In the genomic region with DNA sequence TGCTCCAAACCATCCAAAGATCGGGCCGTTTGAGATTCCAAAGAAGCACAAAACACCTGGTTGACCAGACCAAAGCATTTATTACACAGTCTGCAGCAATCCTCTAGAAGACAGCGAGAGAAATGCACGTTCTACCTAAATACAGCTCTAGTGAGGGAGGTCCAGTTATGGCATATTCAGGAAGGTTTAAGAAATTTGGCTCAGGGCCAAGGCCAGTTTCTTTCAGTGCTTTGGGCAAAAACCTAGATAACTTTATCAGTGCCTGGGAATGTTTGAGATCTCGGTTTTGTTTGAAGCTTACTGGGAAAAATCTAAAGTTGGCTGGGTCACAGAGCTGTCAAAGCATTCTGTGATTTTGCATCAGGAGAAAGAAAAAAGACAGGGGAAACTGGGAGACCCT, we compare ENCODE assay signal across 20 cellular contexts.
DNase-seq lines count a peak whose midpoint lies in the region; ATAC-seq and TF ChIP-seq lines count a peak whose summit lies in the region.
"Had no signal": no experiment of that assay in that cellular context is flagged by ENCODE, and none has a peak within 500 bp of the region (broad histone marks: within the 10 kb centered on the region; RNA-seq: fewer than 3 reads in every experiment).

No MANE protein-coding gene starts in this region.

- peaks cover 1% of the 10 kb centered on the region for H3K9me3 Mint-ChIP-seq in glutamatergic neuron (ENCODE audit: unreplicated experiment)

- H3K4me3 Mint-ChIP-seq in glutamatergic neuron (ENCODE audit: unreplicated experiment): no peak overlapping the region
- H3K4me3 Mint-ChIP-seq: B cell; CD4-positive, alpha-beta T cell; HFFc6 had no signal

- H3K27me3 Mint-ChIP-seq in glutamatergic neuron (ENCODE audit: unreplicated experiment): no peaks in the 10 kb centered on the region
- H3K27me3 Mint-ChIP-seq: B cell; CD4-positive, alpha-beta T cell had no signal

- H3K27ac Mint-ChIP-seq in glutamatergic neuron (ENCODE audit: unreplicated experiment): no peak overlapping the region
- H3K27ac Mint-ChIP-seq: B cell; CD4-positive, alpha-beta T cell; HFFc6 had no signal

- H3K36me3 Mint-ChIP-seq in glutamatergic neuron (ENCODE audit: unreplicated experiment): no peaks in the 10 kb centered on the region

- H3K4me1 Mint-ChIP-seq in glutamatergic neuron (ENCODE audit: low read depth, unreplicated experiment): no peaks in the 10 kb centered on the region
- H3K4me1 Mint-ChIP-seq: B cell had no signal

- TF ChIP-seq CTCF in fibroblast of pulmonary artery (IDR thresholded peaks at IDR 0.05; ENCODE audit: low read length, missing control alignments) (no peak), glutamatergic neuron (IDR thresholded peaks at IDR 0.05; ENCODE audit: partially characterized antibody, unreplicated experiment) (no peak)

- in situ Hi-C loops in G401 (cut with HindIII; ENCODE audit: low sequenced_read_pairs) (no loop called here), ACHN (cut with HindIII; ENCODE audit: low pct_ligation_motif_present, low pct_unique_long_range_greater_than_20kb, low sequenced_read_pairs) (no loop called here)

- no peak overlapping the region for H3K4me3 ChIP-seq in fibroblast of pulmonary artery (replicated peaks; ENCODE audit: low read depth, low read length)
- H3K4me3 ChIP-seq: A549, BLaER1, HAP-1 had no signal

- ATAC-seq in GM21390 (IDR thresholded peaks at IDR 0.05; ENCODE audit: unreplicated experiment): no peak
- ATAC-seq: A549 had no signal

- DNase-seq in G401 (ENCODE audit: low spot score): peak; percentile 4
- peak; percentile 71 for DNase-seq in NCI-H226
- DNase-seq in amniotic epithelial cell (ENCODE audit: low read depth): peak; percentile 33
- DNase-seq in fibroblast of pulmonary artery (ENCODE audit: low read depth): peak; percentile 2
- no peak for DNase-seq in glutamatergic neuron
- DNase-seq in ACHN: no peak
- DNase-seq in amygdala (lab: John Stamatoyannopoulos, UW): no peak
- DNase-seq: 8988T; Calu3; CD4-positive, alpha-beta T cell; COR-L47; DMS53; DMS79 treated with DMSO at 0.1 percent for 48 hours; GOT3; HFFc6 had no signal

Comparison
In these comparisons a context has a peak if more than half of its experiments do, and no peak if none do; other contexts are left out.
1. DNase-seq: peak in G401 (single experiment), NCI-H226 (single experiment), amniotic epithelial cell (single experiment) and fibroblast of pulmonary artery (single experiment); none in glutamatergic neuron (single experiment), ACHN (single experiment) and amygdala (0 of 56).